15 cellular contexts compared by ENCODE assay signal in genomic region chr12:1836854-1837411, GRCh38. TPM values are rescaled to one million over a fixed set of nuclear protein-coding genes. Genes with fewer than 3 reads are reported as not detected.
DNase-seq lines count a peak whose midpoint lies in the region; ATAC-seq and TF ChIP-seq lines count a peak whose summit lies in the region.
"Had no signal": no experiment of that assay in that cellular context is flagged by ENCODE, and none has a peak within 500 bp of the region (broad histone marks: within the 10 kb centered on the region; RNA-seq: fewer than 3 reads in every experiment).

No MANE protein-coding gene starts in this region.

- no peak for ATAC-seq in GM21367 (IDR thresholded peaks at IDR 0.05; ENCODE audit: unreplicated experiment)
- ATAC-seq in activated T-cell treated with anti-CD3 and anti-CD28 coated beads, Interleukin-2, amount 50 U/mL, for 4 hours = no peak
- ATAC-seq: psoas muscle had no signal

- POLR2A ChIA-PET in HEK293 (lab: Yijun Ruan, JAX) = no interaction called here

- in situ Hi-C loops in ACHN (cut with HindIII; ENCODE audit: low pct_ligation_motif_present, low pct_unique_long_range_greater_than_20kb, low sequenced_read_pairs) = no loop called here

- peaks cover 12% of the 10 kb centered on the region for H3K27me3 Mint-ChIP-seq in activated T-cell treated with anti-CD3 and anti-CD28 coated beads, Interleukin-2, amount 50 U/mL, for 4 hours (ENCODE audit: low read depth)

- CTCF ChIA-PET in HEK293 (lab: Yijun Ruan, JAX) = interaction anchor here (0.6 kb wide), 1 partner anchor 1289 kb away, joined by 4 read pairs; no protein-coding TSS in a partner anchor

- H3K4me3 ChIP-seq in HEK293 (ENCODE audit: low read depth, low read length) = no peak overlapping the region
- H3K4me3 ChIP-seq: lung, psoas muscle had no signal

- no peaks in the 10 kb centered on the region for H3K4me1 ChIP-seq in HEK293 (ENCODE audit: control insufficient read depth, insufficient read depth, low read length)
- H3K4me1 ChIP-seq: psoas muscle had no signal

- no peak overlapping the region for H3K4me3 Mint-ChIP-seq in activated T-cell treated with anti-CD3 and anti-CD28 coated beads, Interleukin-2, amount 50 U/mL, for 4 hours
- H3K4me3 Mint-ChIP-seq: activated naive CD4-positive, alpha-beta T cell treated with anti-CD3 and anti-CD28 coated beads, Interleukin-2, amount 50 U/mL, for 24 hours had no signal

- no peaks in the 10 kb centered on the region for H3K36me3 ChIP-seq in HEK293 (ENCODE audit: control insufficient read depth in 2 of 2, insufficient read depth in 1 of 2, low read length in 2 of 2)

- DNase-seq in ACHN (peak; percentile 9), amygdala (lab: John Stamatoyannopoulos, UW) (peak in 39 of 56 donors; percentile 6 to 80 (median 52)), medulla oblongata (ENCODE audit: extremely low spot score) (peak; percentile 55), HK-2 (ENCODE audit: unreplicated experiment) (no peak)
- no peak for DNase-seq in activated T-cell treated with anti-CD3 and anti-CD28 coated beads, Interleukin-2, amount 50 U/mL, for 4 hours
- no peak for DNase-seq in effector CD4-positive, alpha-beta T cell
- DNase-seq: activated CD4-positive, alpha-beta T cell treated with anti-CD3 and anti-CD28 coated beads, Interleukin-2, amount 50 U/mL, for 4 hours; stimulated activated CD4-positive, alpha-beta T cell treated with anti-CD3 and anti-CD28 coated beads, Interleukin-4, amount 100 ng/mL, for 4 hours had no signal

- no peaks in the 10 kb centered on the region for H3K9me3 ChIP-seq in HEK293 (ENCODE audit: control insufficient read depth, insufficient read depth, low read depth, low read length)
- H3K9me3 ChIP-seq: psoas muscle had no signal

- no peaks in the 10 kb centered on the region for H3K9me3 Mint-ChIP-seq in activated T-cell treated with anti-CD3 and anti-CD28 coated beads, Interleukin-2, amount 50 U/mL, for 4 hours
- H3K9me3 Mint-ChIP-seq: activated naive CD4-positive, alpha-beta T cell treated with anti-CD3 and anti-CD28 coated beads, Interleukin-2, amount 50 U/mL, for 24 hours had no signal

- no peak for TF ChIP-seq CTCF in HEK293 (tag by site-specific recombination; IDR thresholded peaks at IDR 0.05)

- no peak overlapping the region for H3K27ac ChIP-seq in HEK293 (ENCODE audit: extremely low read depth, low read depth, low read length)
- H3K27ac ChIP-seq: psoas muscle had no signal

- H3K36me3 Mint-ChIP-seq in activated T-cell treated with anti-CD3 and anti-CD28 coated beads, Interleukin-2, amount 50 U/mL, for 4 hours (ENCODE audit: insufficient read depth) = no peaks in the 10 kb centered on the region
- H3K36me3 Mint-ChIP-seq: activated naive CD4-positive, alpha-beta T cell treated with anti-CD3 and anti-CD28 coated beads, Interleukin-2, amount 50 U/mL, for 24 hours had no signal

- no peaks in the 10 kb centered on the region for H3K4me1 Mint-ChIP-seq in activated T-cell treated with anti-CD3 and anti-CD28 coated beads, Interleukin-2, amount 50 U/mL, for 4 hours (ENCODE audit: low read depth)
- H3K4me1 Mint-ChIP-seq: activated naive CD4-positive, alpha-beta T cell treated with anti-CD3 and anti-CD28 coated beads, Interleukin-2, amount 50 U/mL, for 24 hours had no signal

TF ChIP-seq in HEK293, 187 proteins besides CTCF, POLR2A, EP300 and RAD21 (continues in another document):
- TF ChIP-seq HOXD13 (CRISPR knock-in tag; IDR thresholded peaks at IDR 0.05; ENCODE audit: borderline replicate concordance) (no peak), ZNF366 (tag by site-specific recombination; conservative IDR thresholded peaks at IDR 0.05) (no peak), ZNF626 (tag by site-specific recombination; IDR thresholded peaks at IDR 0.05) (no peak), ZNF266 (tag by site-specific recombination; IDR thresholded peaks at IDR 0.05; ENCODE audit: low read depth) (no peak), ZNF585B (tag by site-specific recombination; IDR thresholded peaks at IDR 0.05) (no peak), ZNF398 (tag by site-specific recombination; IDR thresholded peaks at IDR 0.05) (no peak), ZNF596 (tag by site-specific recombination; IDR thresholded peaks at IDR 0.05) (no peak), ZNF239 (tag by site-specific recombination; IDR thresholded peaks at IDR 0.05) (no peak), ZNF280D (tag by site-specific recombination; IDR thresholded peaks at IDR 0.05) (no peak), ZIC2 (tag by site-specific recombination; IDR thresholded peaks at IDR 0.05) (peak; percentile 30; the same call in 1 of the 2 replicates), ZNF548 (tag by site-specific recombination; IDR thresholded peaks at IDR 0.05) (no peak), HOXA7 (CRISPR knock-in tag; IDR thresholded peaks at IDR 0.05; ENCODE audit: borderline replicate concordance) (no peak), ZNF274 (IDR thresholded peaks at IDR 0.05; ENCODE audit: low read length) (no peak), ZNF274 (tag by site-specific recombination; IDR thresholded peaks at IDR 0.05; ENCODE audit: borderline replicate concordance) (no peak), ZNF138 (tag by site-specific recombination; IDR thresholded peaks at IDR 0.05; ENCODE audit: borderline replicate concordance) (no peak), YY2 (tag by site-specific recombination; IDR thresholded peaks at IDR 0.05) (no peak), WT1 (tag by site-specific recombination; IDR thresholded peaks at IDR 0.05) (no peak), ZNF202 (tag by site-specific recombination; IDR thresholded peaks at IDR 0.05; ENCODE audit: borderline replicate concordance) (no peak), ZNF426 (tag by site-specific recombination; IDR thresholded peaks at IDR 0.05) (no peak), ZNF416 (tag by site-specific recombination; IDR thresholded peaks at IDR 0.05) (peak; percentile 71; the same call in 1 of the 2 replicates), ZNF10 (tag by site-specific recombination; IDR thresholded peaks at IDR 0.05) (0 out of 2 replicates have a peak, but pooled peaks have one; percentile 45), ZNF112 (tag by site-specific recombination; IDR thresholded peaks at IDR 0.05) (no peak), ZBTB8A (tag by site-specific recombination; IDR thresholded peaks at IDR 0.05) (0 out of 2 replicates have a peak, but pooled peaks have one; percentile 10), ZNF362 (tag by site-specific recombination; IDR thresholded peaks at IDR 0.05) (no peak), ZNF530 (tag by site-specific recombination; IDR thresholded peaks at IDR 0.05; ENCODE audit: low read depth) (no peak)

RNA-seq across cellular contexts. Expression of gene LRTM2, which starts 16.6 kb away (rescaled TPM):
- under 1 TPM; 0.08 to 0.34 (median 0.27) TPM for total RNA-seq in activated T-cell treated with anti-CD3 and anti-CD28 coated beads, Interleukin-2, amount 50 U/mL, for 4 hours
- total RNA-seq: glomerular endothelial cell, lung, psoas muscle, subcutaneous adipose tissue had no signal

Comparison
In these comparisons a context has a peak if more than half of its experiments do, and no peak if none do; other contexts are left out.
1. DNase-seq: peak in ACHN (single experiment), amygdala (39 of 56) and medulla oblongata (single experiment); none in HK-2 (single experiment), activated T-cell treated with anti-CD3 and anti-CD28 coated beads, Interleukin-2, amount 50 U/mL, for 4 hours (single experiment) and effector CD4-positive, alpha-beta T cell (single experiment).